ENCODE assay signal across 10 cellular contexts in the genomic region with DNA sequence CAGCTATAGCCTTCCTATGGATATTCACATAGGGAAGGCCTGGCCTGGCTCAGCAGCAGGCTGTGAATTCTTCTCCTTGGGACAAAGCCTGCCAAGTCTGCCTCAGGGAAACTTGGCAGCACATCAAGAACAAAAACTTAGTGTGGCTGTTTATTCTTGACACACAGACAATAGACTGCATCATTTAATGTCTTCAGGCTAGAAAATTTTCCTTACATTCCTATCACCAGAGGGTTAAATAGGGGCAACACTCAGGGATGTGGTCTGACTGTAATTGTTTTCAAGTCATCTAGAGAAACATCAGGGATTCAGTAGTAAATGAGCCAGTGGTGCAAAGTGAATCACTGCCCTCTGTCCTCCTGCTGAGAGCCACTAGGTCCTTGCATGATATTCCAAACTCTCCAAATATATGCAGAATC.
DNase-seq lines count a peak whose midpoint lies in the region; ATAC-seq and TF ChIP-seq lines count a peak whose summit lies in the region.
"Had no signal": no experiment of that assay in that cellular context is flagged by ENCODE, and none has a peak within 500 bp of the region (broad histone marks: within the 10 kb centered on the region; RNA-seq: fewer than 3 reads in every experiment).

No MANE protein-coding gene starts in this region.

- H3K27ac ChIP-seq in substantia nigra (ENCODE audit: low read depth, low read length, poor library complexity, severe bottlenecking) = peak overlapping the region; percentile 18
- H3K27ac ChIP-seq: KMS-11 had no signal

- in situ Hi-C loops in astrocyte of the spinal cord (cut with HindIII; ENCODE audit: low sequenced_read_pairs) (no loop called here), GM13977 (cut with MboI; ENCODE audit: low pct_unique_long_range_greater_than_20kb, low sequenced_read_pairs, unreplicated experiment) (no loop called here)

- TF ChIP-seq CTCF in astrocyte of the spinal cord (IDR thresholded peaks at IDR 0.05; ENCODE audit: low read depth, low read length) (peak; percentile 4), GM13977 (IDR thresholded peaks at IDR 0.05; ENCODE audit: extremely low read depth, insufficient read depth, missing control alignments) (no peak)

- DNase-seq in HCEC 1CT (peak; percentile 79), astrocyte of the spinal cord (ENCODE audit: low read depth, low spot score) (peak; percentile 96), inferior parietal cortex (ENCODE audit: extremely low spot score) (peak; percentile 66), substantia nigra (lab: John Stamatoyannopoulos, UW) (peak in 8 of 49 donors; percentile 5 to 28 (median 14)), GM13977 (ENCODE audit: low spot score) (no peak), T-helper 9 cell (no peak)
- DNase-seq: activated CD4-positive, alpha-beta T cell treated with anti-CD3 and anti-CD28 coated beads, Interleukin-2, amount 50 U/mL, for 4 hours had no signal

- no peak overlapping the region for H3K4me3 ChIP-seq in astrocyte of the spinal cord (ENCODE audit: low read depth, low read length)

- no peak for ATAC-seq in GM21423 (IDR thresholded peaks at IDR 0.05; ENCODE audit: unreplicated experiment)
- ATAC-seq in GM18502 (IDR thresholded peaks at IDR 0.05; ENCODE audit: poor library complexity, unreplicated experiment) = no peak

Comparison
In these comparisons a context has a peak if more than half of its experiments do, and no peak if none do; other contexts are left out.
1. DNase-seq: peak in HCEC 1CT (single experiment), astrocyte of the spinal cord (single experiment) and inferior parietal cortex (single experiment); none in GM13977 (single experiment) and T-helper 9 cell (single experiment).